ENCODE assay signal across 34 cellular contexts in genomic region chr14:33578461-33579216, GRCh38.
"Had no signal": no experiment of that assay in that cellular context is flagged by ENCODE, and none has a peak within 500 bp of the region (broad histone marks: within the 10 kb centered on the region; RNA-seq: fewer than 3 reads in every experiment).

No MANE protein-coding gene starts in this region.

- H2AFZ ChIP-seq: hepatocyte had no signal

- H3K36me3 ChIP-seq: adrenal gland, cardiac muscle cell, colonic mucosa, esophagus muscularis mucosa, gastroesophageal sphincter, heart right ventricle had no signal

- H3K4me1 ChIP-seq: adrenal gland, body of pancreas, esophagus muscularis mucosa, gastroesophageal sphincter, heart right ventricle had no signal

- H3K4me3 Mint-ChIP-seq: activated CD4-positive, alpha-beta memory T cell treated with anti-CD3 and anti-CD28 coated beads for 36 hours; activated CD4-positive, alpha-beta T cell treated with anti-CD3 and anti-CD28 coated beads for 36 hours; activated CD4-positive, alpha-beta T cell treated with anti-CD3 and anti-CD28 coated beads, Interleukin-2, amount 10 ng/mL, durations not matched to agents 24 days and 14 days; activated naive CD4-positive, alpha-beta T cell treated with anti-CD3 and anti-CD28 coated beads, Interleukin-2, amount 50 U/mL, for 24 hours; activated naive CD8-positive, alpha-beta T cell treated with anti-CD3 and anti-CD28 coated beads for 36 hours; activated naive CD8-positive, alpha-beta T cell treated with anti-CD3 and anti-CD28 coated beads, Interleukin-2, amount 50 U/mL, for 24 hours; activated T-cell treated with anti-CD3 and anti-CD28 coated beads, Interleukin-2, amount 50 U/mL, for 24 hours; activated T-helper 17 cell treated with anti-CD3 and anti-CD28 coated beads, Interleukin-2, amount 50 U/mL, for 72 hours; T-helper 17 cell; T-helper 2 cell treated with Interferon-gamma antibody and Interleukin-4, amounts not matched to agents 5 μg/mL and 100 μg/mL, for 36 hours had no signal

- H3K36me3 Mint-ChIP-seq: activated CD4-positive, alpha-beta memory T cell treated with anti-CD3 and anti-CD28 coated beads for 36 hours; activated naive CD4-positive, alpha-beta T cell treated with anti-CD3 and anti-CD28 coated beads, Interleukin-2, amount 50 U/mL, for 24 hours; activated naive CD8-positive, alpha-beta T cell treated with anti-CD3 and anti-CD28 coated beads for 36 hours had no signal

- H3K27me3 ChIP-seq: adrenal gland, body of pancreas, cardiac muscle cell, colonic mucosa, esophagus muscularis mucosa, gastroesophageal sphincter, heart right ventricle, hepatocyte had no signal

- ATAC-seq: activated CD4-positive, alpha-beta T cell treated with anti-CD3 and anti-CD28 coated beads for 36 hours; activated naive CD8-positive, alpha-beta T cell treated with anti-CD3 and anti-CD28 coated beads, Interleukin-2, amount 50 U/mL, for 24 hours; activated T-helper 17 cell treated with anti-CD3 and anti-CD28 coated beads, Interleukin-2, amount 50 U/mL, for 72 hours; body of pancreas; gastroesophageal sphincter; heart right ventricle; T-helper 17 cell had no signal

- H3K4me2 ChIP-seq: hepatocyte had no signal

- DNase-seq: activated CD4-positive, alpha-beta memory T cell treated with anti-CD3 and anti-CD28 coated beads for 36 hours; activated CD4-positive, alpha-beta T cell treated with anti-CD3 and anti-CD28 coated beads for 36 hours; activated CD4-positive, alpha-beta T cell treated with anti-CD3 and anti-CD28 coated beads, Interleukin-2, amount 10 ng/mL, durations not matched to agents 24 days and 14 days; activated CD4-positive, CD25-positive, alpha-beta regulatory T cell; activated CD4-positive, CD25-positive, alpha-beta regulatory T cell treated with anti-CD3 and anti-CD28 coated beads, Interleukin-2, amount 50 U/mL, for 72 hours; activated CD8-positive, alpha-beta memory T cell treated with anti-CD3 and anti-CD28 coated beads, Interleukin-2, amount 50 U/mL, for 48 hours; activated effector memory CD4-positive, alpha-beta T cell treated with Interleukin-2 at 50 U/mL for 16 hours; activated gamma-delta T cell treated with Interleukin-2 at 50 U/mL for 16 hours; activated naive CD4-positive, alpha-beta T cell treated with Interleukin-2 at 50 U/mL for 16 hours; activated naive CD8-positive, alpha-beta T cell treated with anti-CD3 and anti-CD28 coated beads for 36 hours; activated naive CD8-positive, alpha-beta T cell treated with anti-CD3 and anti-CD28 coated beads, Interleukin-2, amount 50 U/mL, for 24 hours; activated T-cell treated with anti-CD3 and anti-CD28 coated beads for 4 hours; activated T-cell treated with anti-CD3 and anti-CD28 coated beads, Interleukin-2, amount 50 U/mL, for 24 hours; adrenal gland; amygdala; aorta; body of pancreas; central memory CD4-positive, alpha-beta T cell; cerebellar nuclear complex; colonic mucosa; effector CD8-positive, alpha-beta T cell; foreskin melanocyte; heart right ventricle; T-helper 1 cell; T-helper 17 cell had no signal

- H3K4me1 Mint-ChIP-seq: activated CD4-positive, alpha-beta T cell treated with anti-CD3 and anti-CD28 coated beads for 36 hours; activated CD4-positive, alpha-beta T cell treated with anti-CD3 and anti-CD28 coated beads, Interleukin-2, amount 10 ng/mL, durations not matched to agents 24 days and 14 days; activated naive CD4-positive, alpha-beta T cell treated with anti-CD3 and anti-CD28 coated beads, Interleukin-2, amount 50 U/mL, for 24 hours; activated naive CD8-positive, alpha-beta T cell treated with anti-CD3 and anti-CD28 coated beads for 36 hours; activated naive CD8-positive, alpha-beta T cell treated with anti-CD3 and anti-CD28 coated beads, Interleukin-2, amount 50 U/mL, for 24 hours; activated T-helper 17 cell treated with anti-CD3 and anti-CD28 coated beads, Interleukin-2, amount 50 U/mL, for 72 hours; T-helper 17 cell had no signal

- FAIRE-seq: endometrium, endothelial cell of umbilical vein had no signal

- H3K9me3 Mint-ChIP-seq: activated CD4-positive, alpha-beta T cell treated with anti-CD3 and anti-CD28 coated beads, Interleukin-2, amount 10 ng/mL, durations not matched to agents 24 days and 14 days; activated naive CD4-positive, alpha-beta T cell treated with anti-CD3 and anti-CD28 coated beads, Interleukin-2, amount 50 U/mL, for 24 hours; activated naive CD8-positive, alpha-beta T cell treated with anti-CD3 and anti-CD28 coated beads for 36 hours; activated T-cell treated with anti-CD3 and anti-CD28 coated beads, Interleukin-2, amount 50 U/mL, for 24 hours; T-helper 2 cell treated with Interferon-gamma antibody and Interleukin-4, amounts not matched to agents 5 μg/mL and 100 μg/mL, for 36 hours had no signal

- H3K27ac Mint-ChIP-seq: activated CD4-positive, alpha-beta memory T cell treated with anti-CD3 and anti-CD28 coated beads for 36 hours; activated CD4-positive, alpha-beta T cell treated with anti-CD3 and anti-CD28 coated beads for 36 hours; activated CD4-positive, alpha-beta T cell treated with anti-CD3 and anti-CD28 coated beads, Interleukin-2, amount 10 ng/mL, durations not matched to agents 24 days and 14 days; activated naive CD4-positive, alpha-beta T cell treated with anti-CD3 and anti-CD28 coated beads, Interleukin-2, amount 50 U/mL, for 24 hours; activated naive CD8-positive, alpha-beta T cell treated with anti-CD3 and anti-CD28 coated beads for 36 hours; activated naive CD8-positive, alpha-beta T cell treated with anti-CD3 and anti-CD28 coated beads, Interleukin-2, amount 50 U/mL, for 24 hours; activated T-cell treated with anti-CD3 and anti-CD28 coated beads, Interleukin-2, amount 50 U/mL, for 24 hours; activated T-helper 17 cell treated with anti-CD3 and anti-CD28 coated beads, Interleukin-2, amount 50 U/mL, for 72 hours; T-helper 17 cell; T-helper 2 cell treated with Interferon-gamma antibody and Interleukin-4, amounts not matched to agents 5 μg/mL and 100 μg/mL, for 36 hours had no signal

- H3K9me3 ChIP-seq: adrenal gland, body of pancreas, colonic mucosa, esophagus muscularis mucosa, gastroesophageal sphincter, heart right ventricle had no signal

- H3K27ac ChIP-seq: adrenal gland, body of pancreas, cardiac muscle cell, colonic mucosa, esophagus muscularis mucosa, gastroesophageal sphincter, heart right ventricle, hepatocyte had no signal

- H3K4me3 ChIP-seq: adrenal gland, body of pancreas, cardiac muscle cell, colonic mucosa, esophagus muscularis mucosa, gastroesophageal sphincter, heart right ventricle, hepatocyte had no signal

- H3K27me3 Mint-ChIP-seq: activated CD4-positive, alpha-beta memory T cell treated with anti-CD3 and anti-CD28 coated beads for 36 hours; activated CD4-positive, alpha-beta T cell treated with anti-CD3 and anti-CD28 coated beads for 36 hours; activated CD4-positive, alpha-beta T cell treated with anti-CD3 and anti-CD28 coated beads, Interleukin-2, amount 10 ng/mL, durations not matched to agents 24 days and 14 days; activated naive CD4-positive, alpha-beta T cell treated with anti-CD3 and anti-CD28 coated beads, Interleukin-2, amount 50 U/mL, for 24 hours; activated naive CD8-positive, alpha-beta T cell treated with anti-CD3 and anti-CD28 coated beads for 36 hours; activated naive CD8-positive, alpha-beta T cell treated with anti-CD3 and anti-CD28 coated beads, Interleukin-2, amount 50 U/mL, for 24 hours; activated T-cell treated with anti-CD3 and anti-CD28 coated beads, Interleukin-2, amount 50 U/mL, for 24 hours had no signal

- H3K79me2 ChIP-seq: hepatocyte had no signal
